In the genomic region with DNA sequence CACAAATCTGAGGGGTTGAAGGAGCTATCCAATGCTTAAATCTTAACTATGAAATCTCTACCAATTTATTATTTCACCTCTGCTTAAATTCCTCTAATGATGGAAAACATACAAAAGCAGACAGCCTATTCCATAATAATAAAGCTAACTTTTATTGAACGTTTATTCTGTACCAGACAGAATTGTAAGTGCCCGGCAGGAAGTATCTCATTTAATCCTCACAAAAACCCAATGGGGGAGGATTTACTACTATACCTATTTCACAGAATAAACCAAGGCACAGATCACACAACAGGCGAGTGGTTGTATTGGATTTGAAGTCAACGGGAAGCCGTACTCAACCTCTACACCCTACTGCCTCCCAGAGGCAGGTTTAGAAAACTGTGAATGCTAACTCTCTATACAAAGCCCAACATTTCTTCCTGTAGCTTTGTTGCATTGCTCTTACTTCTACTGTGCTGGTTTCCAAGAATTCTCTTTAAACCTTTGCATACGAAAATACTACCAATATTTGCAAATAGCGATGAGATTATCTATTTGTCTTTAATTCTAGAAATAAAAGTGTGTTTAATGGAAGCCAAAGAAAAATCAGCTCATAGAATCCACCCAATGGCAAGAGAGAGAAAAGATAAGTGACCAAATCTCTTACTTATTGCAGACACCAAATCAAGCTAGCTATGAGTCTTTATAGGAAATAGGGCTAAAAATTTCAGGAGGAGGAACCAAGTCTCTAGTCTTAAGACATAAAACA, we compare ENCODE assay signal across 8 cellular contexts. TPM values are rescaled to one million over a fixed set of nuclear protein-coding genes. Genes with fewer than 3 reads are reported as not detected.
A peak's percentile ranks its signal among the peaks of the same experiment; 100 is the strongest.
DNase-seq lines count a peak whose midpoint lies in the region; ATAC-seq and TF ChIP-seq lines count a peak whose summit lies in the region.

No MANE protein-coding gene starts in this region.

- ATAC-seq in GM18868 (IDR thresholded peaks at IDR 0.05; ENCODE audit: unreplicated experiment) (peak; percentile 95), HG03103 (IDR thresholded peaks at IDR 0.05; ENCODE audit: low read depth, unreplicated experiment) (peak; percentile 93)

- peaks cover 5% of the 10 kb centered on the region for H3K4me1 Mint-ChIP-seq in activated T-helper 2 cell treated with anti-CD3 and anti-CD28 coated beads, Interferon-gamma antibody, Interleukin-2, Interleukin-4, amounts not matched to agents 10 μg/mL and 5 μg/mL and 100 μg/mL, durations not matched to agents 14 hours and 24 hours and 36 hours (ENCODE audit: low read depth)
- peaks cover 15% of the 10 kb centered on the region for H3K4me1 Mint-ChIP-seq in glutamatergic neuron (ENCODE audit: low read depth, unreplicated experiment)

- TF ChIP-seq CTCF in glutamatergic neuron (IDR thresholded peaks at IDR 0.05; ENCODE audit: partially characterized antibody, unreplicated experiment) (peak; percentile 21), lower leg skin (IDR thresholded peaks at IDR 0.05) (no peak)

- H3K4me3 Mint-ChIP-seq in activated T-helper 2 cell treated with anti-CD3 and anti-CD28 coated beads, Interferon-gamma antibody, Interleukin-2, Interleukin-4, amounts not matched to agents 10 μg/mL and 5 μg/mL and 100 μg/mL, durations not matched to agents 14 hours and 24 hours and 36 hours (ENCODE audit: low read depth), result no peak overlapping the region
- H3K4me3 Mint-ChIP-seq in glutamatergic neuron (ENCODE audit: unreplicated experiment), result no peak overlapping the region

- no peak overlapping the region for H3K27ac Mint-ChIP-seq in activated T-helper 2 cell treated with anti-CD3 and anti-CD28 coated beads, Interferon-gamma antibody, Interleukin-2, Interleukin-4, amounts not matched to agents 10 μg/mL and 5 μg/mL and 100 μg/mL, durations not matched to agents 14 hours and 24 hours and 36 hours
- no peak overlapping the region for H3K27ac Mint-ChIP-seq in glutamatergic neuron (ENCODE audit: unreplicated experiment)

- H3K9me3 Mint-ChIP-seq in activated T-helper 2 cell treated with anti-CD3 and anti-CD28 coated beads, Interferon-gamma antibody, Interleukin-2, Interleukin-4, amounts not matched to agents 10 μg/mL and 5 μg/mL and 100 μg/mL, durations not matched to agents 14 hours and 24 hours and 36 hours, result no peaks in the 10 kb centered on the region
- H3K9me3 Mint-ChIP-seq in glutamatergic neuron (ENCODE audit: unreplicated experiment), result peaks cover 3% of the 10 kb centered on the region

- peaks cover 47% of the 10 kb centered on the region for H3K27me3 Mint-ChIP-seq in activated T-helper 2 cell treated with anti-CD3 and anti-CD28 coated beads, Interferon-gamma antibody, Interleukin-2, Interleukin-4, amounts not matched to agents 10 μg/mL and 5 μg/mL and 100 μg/mL, durations not matched to agents 14 hours and 24 hours and 36 hours (ENCODE audit: low read depth)
- H3K27me3 Mint-ChIP-seq in glutamatergic neuron (ENCODE audit: unreplicated experiment), result no peaks in the 10 kb centered on the region

- no peaks in the 10 kb centered on the region for H3K36me3 Mint-ChIP-seq in activated T-helper 2 cell treated with anti-CD3 and anti-CD28 coated beads, Interferon-gamma antibody, Interleukin-2, Interleukin-4, amounts not matched to agents 10 μg/mL and 5 μg/mL and 100 μg/mL, durations not matched to agents 14 hours and 24 hours and 36 hours (ENCODE audit: low read depth)
- H3K36me3 Mint-ChIP-seq in glutamatergic neuron (ENCODE audit: unreplicated experiment), result peaks cover 6% of the 10 kb centered on the region

- no peak overlapping the region for H3K4me3 ChIP-seq in lower leg skin (ENCODE audit: low read depth, poor library complexity, severe bottlenecking)

- TF ChIP-seq POLR2A in lower leg skin (IDR thresholded peaks at IDR 0.05), result no peak

- intact Hi-C loops in activated T-helper 2 cell treated with anti-CD3 and anti-CD28 coated beads, Interferon-gamma antibody, Interleukin-2, Interleukin-4, amounts not matched to agents 10 μg/mL and 5 μg/mL and 100 μg/mL, durations not matched to agents 14 hours and 24 hours and 36 hours (cut with micrococcal nuclease), result loop anchor here (1.0 to 5.0 kb wide), 3 partner anchors 92 to 348 kb away; partner anchors contain the start of gene DENND1B
- intact Hi-C loops in lower leg skin (cut with DNase I; ENCODE audit: low total_unique reads), result no loop called here

- 14 to 15% methylated on average over 7 of the region's 7 CpGs for WGBS in lower leg skin, 2 donors

- DNase-seq in COLO668 (lab: John Stamatoyannopoulos, UW; ENCODE audit: unreplicated experiment) (peak; percentile 20), NCI-H748 treated with DMSO at 0.1 percent for 48 hours (lab: John Stamatoyannopoulos, UW) (peak; percentile 17), glutamatergic neuron (no peak), retina (peak; percentile 6), lower leg skin (ENCODE audit: low spot score in 2 of 2) (no peak)
- peak; percentile 15 for DNase-seq in activated T-helper 2 cell treated with anti-CD3 and anti-CD28 coated beads, Interferon-gamma antibody, Interleukin-2, Interleukin-4, amounts not matched to agents 10 μg/mL and 5 μg/mL and 100 μg/mL, durations not matched to agents 14 hours and 24 hours and 36 hours (ENCODE audit: low spot score)

RNA-seq across cellular contexts. Expression of gene C1orf53, which starts 33.5 kb away (rescaled TPM):
- total RNA-seq in activated T-helper 2 cell treated with anti-CD3 and anti-CD28 coated beads, Interferon-gamma antibody, Interleukin-2, Interleukin-4, amounts not matched to agents 10 μg/mL and 5 μg/mL and 100 μg/mL, durations not matched to agents 14 hours and 24 hours and 36 hours, result 2.4 and 2.5 TPM in 2 replicates
- total RNA-seq in glutamatergic neuron (ENCODE audit: unreplicated experiment), result 5.9 TPM
- total RNA-seq in lower leg skin, result 10 to 100 TPM in 1 of 4 donors, 1 to 10 TPM in 2, under 1 TPM in 1; 0.83 to 10.2 (median 2.9) TPM

RNA-seq across cellular contexts. Expression of gene LHX9, which starts 48.2 kb away (rescaled TPM):
- total RNA-seq in activated T-helper 2 cell treated with anti-CD3 and anti-CD28 coated beads, Interferon-gamma antibody, Interleukin-2, Interleukin-4, amounts not matched to agents 10 μg/mL and 5 μg/mL and 100 μg/mL, durations not matched to agents 14 hours and 24 hours and 36 hours, result 0.05 TPM in 1 of 2 replicates, not detected in the other
- total RNA-seq in glutamatergic neuron (ENCODE audit: unreplicated experiment) (37.2 TPM), lower leg skin (not detected)

Comparison
In these comparisons a context has a peak if more than half of its experiments do, and no peak if none do; other contexts are left out.
1. DNase-seq: peak in COLO668 (single experiment), NCI-H748 treated with DMSO at 0.1 percent for 48 hours (single experiment), activated T-helper 2 cell treated with anti-CD3 and anti-CD28 coated beads, Interferon-gamma antibody, Interleukin-2, Interleukin-4, amounts not matched to agents 10 μg/mL and 5 μg/mL and 100 μg/mL, durations not matched to agents 14 hours and 24 hours and 36 hours (single experiment) and retina (single experiment); none in glutamatergic neuron (single experiment) and lower leg skin (0 of 2).
2. RNA of gene LHX9, which starts 48.2 kb away (total RNA-seq): 37.2 TPM in glutamatergic neuron (single experiment); 0.05 TPM in activated T-helper 2 cell treated with anti-CD3 and anti-CD28 coated beads, Interferon-gamma antibody, Interleukin-2, Interleukin-4, amounts not matched to agents 10 μg/mL and 5 μg/mL and 100 μg/mL, durations not matched to agents 14 hours and 24 hours and 36 hours and not detected in lower leg skin; every median in the first group is over 10 times any median in the second.